Comparison of ENCODE assay signal across 8 cellular contexts in the genomic region with DNA sequence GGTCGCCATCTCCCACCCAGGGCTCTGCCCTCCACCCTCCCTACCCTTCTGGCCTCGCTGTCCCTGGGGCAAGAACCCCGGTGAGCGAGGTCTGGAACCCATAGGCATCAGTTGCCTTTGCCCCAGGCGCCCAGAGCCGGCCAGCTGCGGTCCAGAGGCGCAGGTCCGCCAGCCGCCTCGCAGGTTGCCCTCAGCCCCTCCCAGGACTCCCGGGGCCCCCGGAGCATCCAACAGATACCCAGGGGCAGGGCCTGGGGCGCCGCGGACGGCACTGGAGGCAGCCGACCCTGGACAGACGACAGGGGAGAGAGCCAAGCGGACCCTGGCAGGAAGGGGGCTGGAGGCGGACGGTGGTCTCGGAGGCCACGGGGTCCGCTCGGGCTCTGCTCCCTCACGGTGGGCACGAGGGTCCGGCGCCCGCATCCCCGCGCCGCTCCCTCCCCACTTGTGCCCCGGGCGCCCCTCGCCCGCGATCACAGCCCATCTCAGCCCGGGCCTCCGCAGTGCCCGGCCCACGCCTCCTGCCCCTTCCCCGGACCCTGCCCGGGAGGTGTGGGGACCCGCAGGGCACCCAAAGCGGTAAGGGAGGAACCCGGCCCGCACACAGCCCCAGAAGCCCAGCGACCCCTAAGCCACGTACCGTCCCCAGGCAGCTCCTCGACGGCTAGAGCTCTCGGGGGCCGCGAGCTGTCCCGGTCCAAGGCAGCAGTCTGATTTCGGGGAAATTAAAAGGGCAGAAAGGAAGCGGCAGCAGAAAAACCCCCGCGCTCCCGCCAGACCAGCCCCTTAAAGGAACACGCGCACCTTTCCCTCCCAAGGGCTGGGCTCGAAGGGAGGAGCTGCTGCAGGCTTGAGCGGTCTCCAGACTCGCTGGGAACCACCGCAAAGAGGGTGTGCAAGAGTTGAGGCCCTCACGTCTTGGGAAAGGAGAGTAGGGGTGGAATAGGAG. TPM values are rescaled to one million over a fixed set of nuclear protein-coding genes. Genes with fewer than 3 reads are reported as not detected.
DNase-seq lines count a peak whose midpoint lies in the region; ATAC-seq and TF ChIP-seq lines count a peak whose summit lies in the region.

A gene with protein sequence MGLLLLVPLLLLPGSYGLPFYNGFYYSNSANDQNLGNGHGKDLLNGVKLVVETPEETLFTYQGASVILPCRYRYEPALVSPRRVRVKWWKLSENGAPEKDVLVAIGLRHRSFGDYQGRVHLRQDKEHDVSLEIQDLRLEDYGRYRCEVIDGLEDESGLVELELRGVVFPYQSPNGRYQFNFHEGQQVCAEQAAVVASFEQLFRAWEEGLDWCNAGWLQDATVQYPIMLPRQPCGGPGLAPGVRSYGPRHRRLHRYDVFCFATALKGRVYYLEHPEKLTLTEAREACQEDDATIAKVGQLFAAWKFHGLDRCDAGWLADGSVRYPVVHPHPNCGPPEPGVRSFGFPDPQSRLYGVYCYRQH (minus strand): TSS at position 726 of the 949 bp plus-strand sequence. CDS start 8,246 bp downstream, outside the sequence.

- peak within 1 kb of the TSS; percentile 56 for H3K4me2 ChIP-seq in OCI-LY1 (ENCODE audit: low read length)

- no peaks in the 10 kb centered on the region for H3K36me3 ChIP-seq in OCI-LY1 (ENCODE audit: insufficient read depth, low read length)

- no peaks in the 10 kb centered on the region for H4K20me1 ChIP-seq in OCI-LY1 (ENCODE audit: insufficient read depth, low read length)

- peaks cover 8% of the 10 kb centered on the region for H3K4me1 ChIP-seq in OCI-LY1 (ENCODE audit: insufficient read depth, low read length, severe bottlenecking)

- H3K9me2 ChIP-seq in OCI-LY1 (ENCODE audit: low read depth, low read length) = no peaks in the 10 kb centered on the region

- DNase-seq in 8988T = peak; percentile 60
- peak; percentile 34 for DNase-seq in activated T-helper 1 cell treated with Interleukin-2 at 50 U/mL for 16 hours (ENCODE audit: low read depth)
- no peak for DNase-seq in glomerular endothelial cell (ENCODE audit: extremely low read depth, low read depth, low spot score)
- no peak for DNase-seq in pulmonary artery endothelial cell (ENCODE audit: low read depth, low spot score)
- DNase-seq in NCI-H128 (lab: John Stamatoyannopoulos, UW; ENCODE audit: unreplicated experiment) = no peak

- no peaks in the 10 kb centered on the region for H3F3A ChIP-seq in OCI-LY1 (ENCODE audit: insufficient read depth, low read length)

- no peaks in the 10 kb centered on the region for H3K79me2 ChIP-seq in OCI-LY1 (ENCODE audit: insufficient read depth, low read length)

- no peaks in the 10 kb centered on the region for H3K9me3 ChIP-seq in OCI-LY1 (ENCODE audit: low read length)

- H3K27me3 ChIP-seq in OCI-LY1 (ENCODE audit: insufficient read depth, low read length) = peaks cover 9% of the 10 kb centered on the region; the same call in 1 of the 2 replicates

- H2AFZ ChIP-seq in OCI-LY1 (ENCODE audit: low read length) = no peak within 1 kb of the TSS

- H3K27ac ChIP-seq in OCI-LY1 (ENCODE audit: low read depth, low read length, poor library complexity, severe bottlenecking) = no peak within 1 kb of the TSS

- no peak within 1 kb of the TSS; the same call in 1 of the 2 replicates for H3K9ac ChIP-seq in OCI-LY1 (ENCODE audit: low read length)

- H3K4me3 ChIP-seq in OCI-LY1 (ENCODE audit: low read depth, low read length, poor library complexity, severe bottlenecking) = peak within 1 kb of the TSS; percentile 45

- ATAC-seq in GM19395 (IDR thresholded peaks at IDR 0.05; ENCODE audit: unreplicated experiment) (peak; percentile 49), HG02588 (IDR thresholded peaks at IDR 0.05; ENCODE audit: unreplicated experiment) (no peak)

- no peak for TF ChIP-seq CTCF in OCI-LY1 (IDR thresholded peaks at IDR 0.05; ENCODE audit: low read length)

RNA-seq across cellular contexts. Expression of the gene that starts here (rescaled TPM):
- total RNA-seq in glomerular endothelial cell (4.0 and 22.4 TPM in 2 replicates), pulmonary artery endothelial cell (15.5 and 35.9 TPM in 2 replicates)

Comparison
In these comparisons a context has a peak if more than half of its experiments do, and no peak if none do; other contexts are left out.
1. DNase-seq: peak in 8988T (single experiment) and activated T-helper 1 cell treated with Interleukin-2 at 50 U/mL for 16 hours (single experiment); none in glomerular endothelial cell (single experiment), pulmonary artery endothelial cell (single experiment) and NCI-H128 (single experiment).